In the genomic region with DNA sequence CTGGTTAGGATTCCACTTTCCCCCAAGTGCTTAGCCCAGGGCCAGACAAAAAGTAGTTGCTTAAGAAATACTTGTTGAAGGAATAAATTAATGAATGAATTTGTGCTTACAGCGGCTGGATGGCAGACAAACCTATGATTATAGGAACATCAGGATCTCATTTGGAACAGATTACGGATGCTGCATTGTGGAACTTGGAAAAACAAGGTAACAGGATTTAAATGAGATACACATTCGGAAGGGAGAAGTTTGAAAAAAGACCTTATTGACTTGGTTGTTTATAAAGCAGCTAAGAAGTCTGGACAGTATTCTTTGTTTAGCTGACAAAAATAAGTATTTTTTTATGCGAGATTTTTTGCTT, we compare ENCODE assay signal across 8 cellular contexts. TPM values are rescaled to one million over a fixed set of nuclear protein-coding genes. Genes with fewer than 3 reads are reported as not detected.
DNase-seq lines count a peak whose midpoint lies in the region; ATAC-seq and TF ChIP-seq lines count a peak whose summit lies in the region.

No MANE protein-coding gene starts in this region.

- H3K4me1 ChIP-seq in left lung (peaks cover 4 to 27% of the 10 kb centered on the region in 2 donors), suprapubic skin (peaks cover 13% of the 10 kb centered on the region)

- TF ChIP-seq CTCF in left lung (IDR thresholded peaks at IDR 0.05) (no peak), suprapubic skin (IDR thresholded peaks at IDR 0.05) (no peak)

- H3K36me3 Mint-ChIP-seq in activated CD4-positive, alpha-beta T cell treated with anti-CD3 and anti-CD28 coated beads, Interleukin-2, amount 10 ng/mL, durations not matched to agents 24 days and 14 days (ENCODE audit: low read depth) = peaks cover 33% of the 10 kb centered on the region
- H3K36me3 Mint-ChIP-seq in activated naive CD8-positive, alpha-beta T cell treated with anti-CD3 and anti-CD28 coated beads, Interleukin-2, amount 10 ng/mL, durations not matched to agents 7 days and 5 days = peaks cover 19% of the 10 kb centered on the region

- no peaks in the 10 kb centered on the region for H3K9me3 Mint-ChIP-seq in activated CD4-positive, alpha-beta T cell treated with anti-CD3 and anti-CD28 coated beads, Interleukin-2, amount 10 ng/mL, durations not matched to agents 24 days and 14 days
- H3K9me3 Mint-ChIP-seq in activated naive CD8-positive, alpha-beta T cell treated with anti-CD3 and anti-CD28 coated beads, Interleukin-2, amount 10 ng/mL, durations not matched to agents 7 days and 5 days = no peaks in the 10 kb centered on the region

- WGBS in suprapubic skin = 15% methylated on average over 4 of the region's 4 CpGs

- ATAC-seq in activated naive CD8-positive, alpha-beta T cell treated with anti-CD3 and anti-CD28 coated beads, Interleukin-2, amount 10 ng/mL, durations not matched to agents 7 days and 5 days (ENCODE audit: low read depth) = no peak
- no peak for ATAC-seq in left lung
- ATAC-seq in GM18498 (IDR thresholded peaks at IDR 0.05; ENCODE audit: unreplicated experiment) = no peak
- ATAC-seq in GM19397 (IDR thresholded peaks at IDR 0.05; ENCODE audit: unreplicated experiment) = no peak

- H3K4me3 ChIP-seq in left lung = peak overlapping the region; percentile 86 to 88
- H3K4me3 ChIP-seq in suprapubic skin = peak overlapping the region; percentile 96

- H3K27me3 Mint-ChIP-seq in activated CD4-positive, alpha-beta T cell treated with anti-CD3 and anti-CD28 coated beads, Interleukin-2, amount 10 ng/mL, durations not matched to agents 24 days and 14 days = peaks cover 3% of the 10 kb centered on the region
- no peaks in the 10 kb centered on the region for H3K27me3 Mint-ChIP-seq in activated naive CD8-positive, alpha-beta T cell treated with anti-CD3 and anti-CD28 coated beads, Interleukin-2, amount 10 ng/mL, durations not matched to agents 7 days and 5 days

- H3K36me3 ChIP-seq in left lung (peaks cover 0 to 41% of the 10 kb centered on the region in 2 donors), suprapubic skin (peaks cover 33% of the 10 kb centered on the region)

- peak overlapping the region; percentile 83 for H3K4me3 Mint-ChIP-seq in activated CD4-positive, alpha-beta T cell treated with anti-CD3 and anti-CD28 coated beads, Interleukin-2, amount 10 ng/mL, durations not matched to agents 24 days and 14 days
- H3K4me3 Mint-ChIP-seq in activated naive CD8-positive, alpha-beta T cell treated with anti-CD3 and anti-CD28 coated beads, Interleukin-2, amount 10 ng/mL, durations not matched to agents 7 days and 5 days = peak overlapping the region; percentile 87

- H3K27ac Mint-ChIP-seq in activated CD4-positive, alpha-beta T cell treated with anti-CD3 and anti-CD28 coated beads, Interleukin-2, amount 10 ng/mL, durations not matched to agents 24 days and 14 days = peak overlapping the region; percentile 96
- peak overlapping the region; percentile 93 for H3K27ac Mint-ChIP-seq in activated naive CD8-positive, alpha-beta T cell treated with anti-CD3 and anti-CD28 coated beads, Interleukin-2, amount 10 ng/mL, durations not matched to agents 7 days and 5 days

- H3K27me3 ChIP-seq in left lung (no peaks in the 10 kb centered on the region), suprapubic skin (no peaks in the 10 kb centered on the region)

- intact Hi-C loops in activated CD4-positive, alpha-beta T cell treated with anti-CD3 and anti-CD28 coated beads, Interleukin-2, amount 10 ng/mL, durations not matched to agents 24 days and 14 days (cut with micrococcal nuclease) = loop anchor here (1.0 to 10.0 kb wide), 5 partner anchors 17 to 611 kb away; a partner anchor contains a TSS
- intact Hi-C loops in left lung (cut with DNase I) = no loop called here

- peaks cover 45% of the 10 kb centered on the region for H3K4me1 Mint-ChIP-seq in activated CD4-positive, alpha-beta T cell treated with anti-CD3 and anti-CD28 coated beads, Interleukin-2, amount 10 ng/mL, durations not matched to agents 24 days and 14 days
- H3K4me1 Mint-ChIP-seq in activated naive CD8-positive, alpha-beta T cell treated with anti-CD3 and anti-CD28 coated beads, Interleukin-2, amount 10 ng/mL, durations not matched to agents 7 days and 5 days = peaks cover 36% of the 10 kb centered on the region

- H3K27ac ChIP-seq in left lung (peak overlapping the region in 1 of 2 donors; percentile 97), suprapubic skin (peak overlapping the region; percentile 83)

- POLR2A ChIA-PET in activated naive CD8-positive, alpha-beta T cell treated with anti-CD3 and anti-CD28 coated beads, Interleukin-2, amount 10 ng/mL, durations not matched to agents 7 days and 5 days (lab: Charles Lee) = interaction anchor here (0.7 to 3.8 kb wide), 8 partner anchors 9 to 105 kb away, joined by 3 to 39 read pairs (median 4); a partner anchor contains a TSS

- H3K9me3 ChIP-seq in left lung (no peaks in the 10 kb centered on the region), suprapubic skin (no peaks in the 10 kb centered on the region)

- no peak for DNase-seq in activated CD4-positive, alpha-beta T cell treated with anti-CD3 and anti-CD28 coated beads, Interleukin-2, amount 10 ng/mL, durations not matched to agents 24 days and 14 days
- DNase-seq in activated CD4-positive, alpha-beta T cell treated with anti-CD3 and anti-CD28 coated beads, Interleukin-2, amount 50 U/mL, for 48 hours = no peak
- DNase-seq in activated naive CD8-positive, alpha-beta T cell treated with anti-CD3 and anti-CD28 coated beads, Interleukin-2, amount 10 ng/mL, durations not matched to agents 7 days and 5 days = no peak
- DNase-seq in left lung (no peak), suprapubic skin (ENCODE audit: low spot score in 2 of 2) (no peak)
- no peak for DNase-seq in stimulated activated CD8-positive, alpha-beta memory T cell treated with anti-CD3 and anti-CD28 coated beads, Interleukin-4, amount 100 ng/mL, for 48 hours

- TF ChIP-seq EP300 in suprapubic skin (IDR thresholded peaks at IDR 0.05) = no peak

- no peak for TF ChIP-seq POLR2A in suprapubic skin (IDR thresholded peaks at IDR 0.05)

RNA-seq across cellular contexts. Expression of a gene that starts 0.6 kb away (rescaled TPM):
- 76.9 and 78.8 TPM in 2 replicates for total RNA-seq in activated CD4-positive, alpha-beta T cell treated with anti-CD3 and anti-CD28 coated beads, Interleukin-2, amount 10 ng/mL, durations not matched to agents 24 days and 14 days
- 10 to 100 TPM; 48.1 to 50.5 TPM for total RNA-seq in activated naive CD8-positive, alpha-beta T cell treated with anti-CD3 and anti-CD28 coated beads, Interleukin-2, amount 10 ng/mL, durations not matched to agents 7 days and 5 days
- total RNA-seq in left lung (10 to 100 TPM; 13.5 to 20.4 TPM), suprapubic skin (10 to 100 TPM; 23.6 to 33.9 (median 25.4) TPM)

RNA-seq across cellular contexts. Expression of a gene that starts 22.0 kb away (rescaled TPM):
- total RNA-seq in activated CD4-positive, alpha-beta T cell treated with anti-CD3 and anti-CD28 coated beads, Interleukin-2, amount 10 ng/mL, durations not matched to agents 24 days and 14 days = 72.0 and 73.4 TPM in 2 replicates
- total RNA-seq in activated naive CD8-positive, alpha-beta T cell treated with anti-CD3 and anti-CD28 coated beads, Interleukin-2, amount 10 ng/mL, durations not matched to agents 7 days and 5 days = 10 to 100 TPM; 84.8 to 86.4 TPM
- total RNA-seq in left lung (1 to 10 TPM; 3.5 to 8.1 TPM), suprapubic skin (1 to 10 TPM; 4.8 to 8.8 (median 6.1) TPM)

RNA-seq across cellular contexts. Expression of a gene that starts 36.7 kb away (rescaled TPM):
- total RNA-seq in activated CD4-positive, alpha-beta T cell treated with anti-CD3 and anti-CD28 coated beads, Interleukin-2, amount 10 ng/mL, durations not matched to agents 24 days and 14 days = not detected in 2 replicates
- total RNA-seq in activated naive CD8-positive, alpha-beta T cell treated with anti-CD3 and anti-CD28 coated beads, Interleukin-2, amount 10 ng/mL, durations not matched to agents 7 days and 5 days = not detected
- total RNA-seq in left lung (1 to 10 TPM in 1 of 2 donors, not detected in 1; 1.0 TPM), suprapubic skin (not detected)
